Comparison of ENCODE assay signal across 8 cellular contexts in the genomic region with DNA sequence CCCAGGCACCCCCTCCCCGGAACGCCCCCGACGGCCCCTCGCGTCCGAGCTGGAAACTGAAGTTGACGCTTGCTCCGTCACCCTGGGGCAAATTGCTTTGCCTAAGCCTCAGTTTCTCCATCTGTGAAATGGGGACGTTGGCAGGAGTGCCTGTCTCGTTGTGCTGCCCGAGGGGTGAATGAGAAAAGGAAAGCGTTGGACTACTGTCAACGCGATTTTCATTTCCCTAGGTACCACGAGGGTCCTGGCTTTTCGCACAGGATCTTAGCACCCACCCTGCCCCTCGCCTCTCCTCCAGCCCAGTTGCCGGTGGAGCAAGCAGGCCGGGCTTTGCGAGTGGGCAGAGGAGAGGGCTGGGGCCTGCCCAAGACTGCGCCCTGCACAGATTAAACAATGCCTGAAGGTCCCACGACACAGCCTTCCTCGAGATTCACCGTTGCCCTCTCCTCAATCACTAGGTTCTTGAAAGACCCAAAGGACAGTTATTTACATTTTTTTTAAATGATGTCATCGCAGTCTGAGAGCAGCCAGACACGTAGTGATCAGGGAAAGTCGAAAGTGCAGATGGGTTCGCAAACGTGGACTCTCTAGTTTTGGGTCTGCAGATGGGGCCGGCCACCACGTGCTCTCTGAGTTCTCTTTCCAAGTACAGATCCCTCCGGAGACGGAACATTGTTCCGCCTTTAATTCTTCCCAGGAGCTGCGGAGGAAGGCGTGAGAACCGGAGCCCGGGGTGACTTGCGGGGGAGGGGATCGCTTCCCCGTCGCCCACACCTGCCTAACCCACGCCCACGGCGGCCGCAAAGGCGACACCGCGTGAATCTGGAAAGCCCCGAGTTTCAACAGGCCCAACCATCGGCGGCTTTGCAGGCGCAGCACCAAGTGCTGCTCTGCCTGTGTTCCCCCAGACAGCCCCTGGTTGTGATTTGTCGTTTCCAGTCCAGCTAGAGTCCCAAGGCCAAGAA. TPM values are rescaled to one million over a fixed set of nuclear protein-coding genes. Genes with fewer than 3 reads are reported as not detected.
A peak's percentile ranks its signal among the peaks of the same experiment; 100 is the strongest.
DNase-seq lines count a peak whose midpoint lies in the region; TF ChIP-seq lines count a peak whose summit lies in the region.

No MANE protein-coding gene starts in this region.

- no peaks in the 10 kb centered on the region for H3K36me3 ChIP-seq in vagina

- intact Hi-C loops in cardiac septum (cut with DNase I) (loop anchor here (2.0 kb wide), 2 partner anchors 31 to 39 kb away; no protein-coding TSS in a partner anchor), vagina (cut with DNase I) (loop anchor here (10.0 kb wide), 1 partner anchor 253 kb away; no protein-coding TSS in a partner anchor)

- peak; percentile 53 for DNase-seq in GM04503 (ENCODE audit: low read depth)
- peak; percentile 64 for DNase-seq in HCEC 1CT
- peak; percentile 88 for DNase-seq in NK-92 treated with Interleukin-12 subunit alpha and Interleukin-12 subunit beta, amount 100 ng/mL, for 24 hours (lab: John Stamatoyannopoulos, UW)
- DNase-seq in activated naive CD4-positive, alpha-beta T cell (lab: John Stamatoyannopoulos, UW), result peak; percentile 57 to 89 (median 70)
- DNase-seq in cardiac septum (ENCODE audit: low spot score), result peak; percentile 84
- peak; percentile 84 for DNase-seq in renal cortical epithelial cell (ENCODE audit: low read depth)
- no peak for DNase-seq in vagina (ENCODE audit: extremely low spot score in 2 of 2)
- DNase-seq in occipital lobe (lab: John Stamatoyannopoulos, UW), result no peak

- peak overlapping the region; percentile 82 for H3K27ac ChIP-seq in vagina

- no peaks in the 10 kb centered on the region for H3K27me3 ChIP-seq in vagina

- H3K9me3 ChIP-seq in vagina, result no peaks in the 10 kb centered on the region

- no peak for TF ChIP-seq POLR2A in vagina (IDR thresholded peaks at IDR 0.05)

- H3K4me1 ChIP-seq in vagina, result peaks cover 21% of the 10 kb centered on the region

- no peak for TF ChIP-seq CTCF in vagina (IDR thresholded peaks at IDR 0.05)

- H3K4me3 ChIP-seq in vagina, result peak overlapping the region; percentile 44 to 53

RNA-seq across cellular contexts. Expression of a gene that starts 54.1 kb away (rescaled TPM):
- total RNA-seq in cardiac septum, result 74.7 TPM
- total RNA-seq in renal cortical epithelial cell, result 2.1 and 2.4 TPM in 2 replicates
- total RNA-seq in vagina, result 146 TPM
- total RNA-seq in occipital lobe, result 16.2 TPM

Comparison
In these comparisons a context has a peak if more than half of its experiments do, and no peak if none do; other contexts are left out.
1. DNase-seq: peak in GM04503 (single experiment), HCEC 1CT (single experiment), NK-92 treated with Interleukin-12 subunit alpha and Interleukin-12 subunit beta, amount 100 ng/mL, for 24 hours (single experiment), activated naive CD4-positive, alpha-beta T cell (4 of 4), cardiac septum (single experiment) and renal cortical epithelial cell (single experiment); none in vagina (0 of 2) and occipital lobe (single experiment).